In genomic region chr3:184685055-184685454, GRCh38 we compare ENCODE assay signal across 15 cellular contexts. TPM values are rescaled to one million over a fixed set of nuclear protein-coding genes. Genes with fewer than 3 reads are reported as not detected.
DNase-seq lines count a peak whose midpoint lies in the region; ATAC-seq and TF ChIP-seq lines count a peak whose summit lies in the region.
"Had no signal": no experiment of that assay in that cellular context is flagged by ENCODE, and none has a peak within 500 bp of the region (broad histone marks: within the 10 kb centered on the region; RNA-seq: fewer than 3 reads in every experiment).

No MANE protein-coding gene starts in this region.

- peak overlapping the region; percentile 86; the same call in 1 of the 2 replicates for H2AFZ ChIP-seq in GM23338
- peak overlapping the region; percentile 28 for H2AFZ ChIP-seq in IMR-90 (replicated peaks; ENCODE audit: low read length, poor library complexity)
- no peak overlapping the region for H2AFZ ChIP-seq in mesenchymal stem cell (ENCODE audit: low read depth, low read length)
- H2AFZ ChIP-seq in neuron (ENCODE audit: low read depth, low read length), result peak overlapping the region; percentile 21

- H2BK5ac ChIP-seq in IMR-90 (ENCODE audit: low read depth, low read length, poor library complexity, severe bottlenecking) (no peak overlapping the region), mesenchymal stem cell (ENCODE audit: low read depth, low read length, poor library complexity, severe bottlenecking) (no peak overlapping the region)

- no peak overlapping the region for H3K27ac Mint-ChIP-seq in GM23338
- H3K27ac Mint-ChIP-seq: IgD-negative memory B cell had no signal

- H3K14ac ChIP-seq in IMR-90 (replicated peaks; ENCODE audit: low read depth, low read length), result no peak overlapping the region
- no peak overlapping the region for H3K14ac ChIP-seq in mesenchymal stem cell (ENCODE audit: low read length in 2 of 2)

- ATAC-seq in GM23338 (no peak), IMR-90 (ENCODE audit: low read depth) (no peak), HG03045 (IDR thresholded peaks at IDR 0.05; ENCODE audit: unreplicated experiment) (no peak)

- H4K20me1 ChIP-seq in GM23338 (replicated peaks; ENCODE audit: insufficient read depth) (no peaks in the 10 kb centered on the region), IMR-90 (ENCODE audit: insufficient read depth, low read length) (peaks cover 4% of the 10 kb centered on the region; the same call in 1 of the 2 replicates)

- H3K4me1 Mint-ChIP-seq in GM23338, result peaks cover 13% of the 10 kb centered on the region

- no peaks in the 10 kb centered on the region for H3K79me2 ChIP-seq in GM23338 (replicated peaks; ENCODE audit: insufficient read depth)

- TF ChIP-seq POLR2A in IMR-90 (IDR thresholded peaks at IDR 0.05; ENCODE audit: low read depth, low read length), result no peak

- H2AK5ac ChIP-seq in IMR-90 (ENCODE audit: low read depth, low read length) (no peak overlapping the region), mesenchymal stem cell (ENCODE audit: low read length, severe bottlenecking) (peak overlapping the region; percentile 41)

- no peak overlapping the region for H2BK15ac ChIP-seq in IMR-90 (ENCODE audit: low read depth, low read length)
- H2BK15ac ChIP-seq in mesenchymal stem cell (ENCODE audit: low read depth, poor library complexity, severe bottlenecking), result peak overlapping the region; percentile 34

- H3K4me1 ChIP-seq in GM23338 (ENCODE audit: insufficient read depth), result peaks cover 11% of the 10 kb centered on the region
- H3K4me1 ChIP-seq in IMR-90 (ENCODE audit: control insufficient read depth, insufficient read depth, low read length), result peaks cover 30% of the 10 kb centered on the region
- H3K4me1 ChIP-seq in mesenchymal stem cell (ENCODE audit: control insufficient read depth, insufficient read depth, low read depth, low read length), result peaks cover 19% of the 10 kb centered on the region
- peaks cover 17% of the 10 kb centered on the region for H3K4me1 ChIP-seq in neuron (ENCODE audit: insufficient read depth, low read length)

- no peaks in the 10 kb centered on the region for H3K36me3 ChIP-seq in GM23338 (ENCODE audit: insufficient read depth)
- H3K36me3 ChIP-seq in IMR-90 (ENCODE audit: control insufficient read depth, insufficient read depth, low read length), result no peaks in the 10 kb centered on the region
- no peaks in the 10 kb centered on the region for H3K36me3 ChIP-seq in mesenchymal stem cell (ENCODE audit: control insufficient read depth in 1 of 2, insufficient read depth in 2 of 2, low read depth in 1 of 2, low read length in 2 of 2)
- H3K36me3 ChIP-seq in neuron (ENCODE audit: insufficient read depth, low read length), result no peaks in the 10 kb centered on the region

- H3K56ac ChIP-seq in IMR-90 (ENCODE audit: extremely low read depth, insufficient read depth, low read length), result no peak overlapping the region

- peak overlapping the region; percentile 55; the same call in 1 of the 2 replicates for H3K4ac ChIP-seq in IMR-90 (ENCODE audit: low read depth, low read length)
- peak overlapping the region in 1 of 2 experiments; percentile 37 for H3K4ac ChIP-seq in mesenchymal stem cell (ENCODE audit: low read depth in 1 of 2, low read length in 2 of 2)

- H4K91ac ChIP-seq in IMR-90 (ENCODE audit: insufficient read depth, low read depth, low read length) (no peak overlapping the region), mesenchymal stem cell (ENCODE audit: low read length) (peak overlapping the region; percentile 82)

- peaks cover 2% of the 10 kb centered on the region; the same call in 1 of the 3 replicates for H3K36me3 Mint-ChIP-seq in GM23338 (ENCODE audit: low read depth)
- H3K36me3 Mint-ChIP-seq: IgD-negative memory B cell had no signal

- dilution Hi-C loops in IMR-90 (cut with HindIII; ENCODE audit: low sequenced_read_pairs, unreplicated experiment), result no loop called here

- H3K4me3 ChIP-seq in GM23338, result no peak overlapping the region
- no peak overlapping the region for H3K4me3 ChIP-seq in IMR-90 (ENCODE audit: insufficient read depth, low read depth, low read length)
- H3K4me3 ChIP-seq in mesenchymal stem cell (ENCODE audit: insufficient read depth in 1 of 2, low read depth in 1 of 2, low read length in 2 of 2), result no peak overlapping the region
- H3K4me3 ChIP-seq in neuron (ENCODE audit: low read length), result no peak overlapping the region

- H3K9me3 ChIP-seq in IMR-90 (ENCODE audit: control insufficient read depth, insufficient read depth, low read length) (no peaks in the 10 kb centered on the region), mesenchymal stem cell (ENCODE audit: control insufficient read depth, low read length) (no peaks in the 10 kb centered on the region), neuron (ENCODE audit: low read length) (no peaks in the 10 kb centered on the region)

- no peaks in the 10 kb centered on the region for H3K9me3 Mint-ChIP-seq in GM23338
- H3K9me3 Mint-ChIP-seq: IgD-negative memory B cell had no signal

- no peaks in the 10 kb centered on the region for H3K9me2 ChIP-seq in GM23338 (ENCODE audit: insufficient read depth)

- POLR2A ChIA-PET in IMR-90 (lab: Charles Lee; ENCODE audit: unreplicated experiment), result no interaction called here

- H2BK120ac ChIP-seq in IMR-90 (ENCODE audit: low read depth, low read length) (peak overlapping the region; percentile 87), mesenchymal stem cell (ENCODE audit: low read depth, low read length) (peak overlapping the region; percentile 88)

- intact Hi-C loops in IMR-90 (cut with micrococcal nuclease), result no loop called here

- H3K79me1 ChIP-seq in IMR-90 (ENCODE audit: low read depth in 1 of 2, low read length in 2 of 2) (no peaks in the 10 kb centered on the region), mesenchymal stem cell (replicated peaks; ENCODE audit: low read length, poor library complexity, severe bottlenecking) (no peaks in the 10 kb centered on the region)

- CTCF ChIA-PET in IMR-90 (lab: Yijun Ruan, JAX), result no interaction called here

- peaks cover 17% of the 10 kb centered on the region for H3K9me1 ChIP-seq in IMR-90 (ENCODE audit: insufficient read depth, low read length)

- peak overlapping the region; percentile 47 to 59 for H2BK12ac ChIP-seq in mesenchymal stem cell (ENCODE audit: low read length in 2 of 2)

- in situ Hi-C loops in IMR-90 (cut with MboI; ENCODE audit: low sequenced_read_pairs), result no loop called here

- no peak overlapping the region for H3K27ac ChIP-seq in GM23338 (ENCODE audit: low read depth)
- no peak overlapping the region for H3K27ac ChIP-seq in IMR-90 (ENCODE audit: insufficient read depth, low read length)
- H3K27ac ChIP-seq in mesenchymal stem cell (ENCODE audit: low read length, poor library complexity, severe bottlenecking), result no peak overlapping the region

- no peak for DNase-seq in GM23338 (ENCODE audit: low spot score)
- no peak for DNase-seq in IMR-90
- DNase-seq in mesenchymal stem cell, result no peak
- DNase-seq in NCI-H1930 (lab: John Stamatoyannopoulos, UW), result no peak
- no peak for DNase-seq in Kasumi-1 (lab: John Stamatoyannopoulos, UW)
- no peak for DNase-seq in DMS153 (lab: John Stamatoyannopoulos, UW)
- DNase-seq: COR-L47, EL, MV-4-11, NCI-H187 treated with DMSO at 0.1 percent for 48 hours, NCI-H446 treated with DMSO at 0.1 percent for 48 hours, RPMI8226 had no signal

- H2BK20ac ChIP-seq in IMR-90 (ENCODE audit: low read depth, low read length), result no peak overlapping the region

- no peak overlapping the region for H3K9ac ChIP-seq in IMR-90 (ENCODE audit: low read depth, low read length)
- no peak overlapping the region for H3K9ac ChIP-seq in mesenchymal stem cell (ENCODE audit: low read length)

- H4K8ac ChIP-seq in IMR-90 (ENCODE audit: low read depth in 2 of 2, low read length in 2 of 2), result no peak overlapping the region
- peak overlapping the region; percentile 80 for H4K8ac ChIP-seq in mesenchymal stem cell (ENCODE audit: low read length)

- H3F3A ChIP-seq in GM23338 (replicated peaks; ENCODE audit: low read depth), result no peaks in the 10 kb centered on the region

- H3K4me3 Mint-ChIP-seq in GM23338, result no peak overlapping the region

- no CpG with 5 or more reads among the region's 4 CpGs for WGBS in IMR-90 (ENCODE audit: extremely low coverage in 2 of 2, insufficient read length in 1 of 2), 2 experiments
- 91% methylated on average over 2 of the region's 4 CpGs for WGBS in mesenchymal stem cell

- H3K27me3 Mint-ChIP-seq in GM23338 (ENCODE audit: insufficient read depth, low read depth, poor library complexity), result peaks cover 6% of the 10 kb centered on the region

- no peak overlapping the region for H3K23ac ChIP-seq in IMR-90 (ENCODE audit: low read depth, low read length)
- no peak overlapping the region for H3K23ac ChIP-seq in mesenchymal stem cell (ENCODE audit: low read length in 2 of 2)

- H3K18ac ChIP-seq in IMR-90 (ENCODE audit: low read depth, low read length), result peak overlapping the region; percentile 18; the same call in 1 of the 2 replicates
- peak overlapping the region; percentile 61 to 72 for H3K18ac ChIP-seq in mesenchymal stem cell (ENCODE audit: low read depth in 1 of 2, low read length in 2 of 2)

- TF ChIP-seq RAD21 in IMR-90 (IDR thresholded peaks at IDR 0.05; ENCODE audit: low read length), result no peak

- H3K27me3 ChIP-seq in GM23338 (ENCODE audit: insufficient read depth), result no peaks in the 10 kb centered on the region
- peaks cover 12% of the 10 kb centered on the region for H3K27me3 ChIP-seq in IMR-90 (ENCODE audit: control insufficient read depth, insufficient read depth, low read length)
- peaks cover 8 to 17% of the 10 kb centered on the region in 2 experiments for H3K27me3 ChIP-seq in mesenchymal stem cell (ENCODE audit: control insufficient read depth in 1 of 2, insufficient read depth in 1 of 2, low read length in 2 of 2)
- H3K27me3 ChIP-seq in neuron (ENCODE audit: insufficient read depth, low read length), result no peaks in the 10 kb centered on the region

- H2AK9ac ChIP-seq in IMR-90 (replicated peaks; ENCODE audit: low read depth, low read length, poor library complexity), result no peak overlapping the region

- BruUV-seq in IMR-90 (replicated peaks; lab: Mats Ljungman, UMichigan), result no TSS peak

- H3K4me2 ChIP-seq in GM23338, result no peak overlapping the region
- H3K4me2 ChIP-seq in IMR-90 (ENCODE audit: low read depth, low read length), result no peak overlapping the region
- no peak overlapping the region for H3K4me2 ChIP-seq in mesenchymal stem cell (ENCODE audit: low read length, poor library complexity, severe bottlenecking)

- H4K5ac ChIP-seq in IMR-90 (ENCODE audit: low read depth, low read length), result no peak overlapping the region; the same call in 1 of the 2 replicates

- no peak for TF ChIP-seq CTCF in GM23338 (conservative IDR thresholded peaks at IDR 0.05; ENCODE audit: low read depth in 2 of 2)
- TF ChIP-seq CTCF in IMR-90 (conservative IDR thresholded peaks at IDR 0.05; ENCODE audit: low read depth, low read length), result no peak

RNA-seq across cellular contexts. Expression of gene MAGEF1, which starts 26.8 kb away (rescaled TPM):
- 66.5 and 79.4 TPM in 2 replicates for total RNA-seq in GM23338 (2014; rRNA removed; shearing (Covaris generic))
- polyA plus RNA-seq in GM23338 (2016; fragmentation: Nextera tagmentation; extraction: Ambion mirVana) (86.6 and 88.7 TPM in 2 replicates), IMR-90 (2012; rRNA removed) (18.3 and 19.4 TPM in 2 replicates)
- 10.6 and 16.4 TPM in 2 replicates for total RNA-seq in IMR-90 (2012; rRNA removed)
- 19.1 and 19.8 TPM in 2 replicates for polyA plus RNA-seq in IMR-90 (2012; cell fraction: cytosol; rRNA removed)
- 6.1 and 8.7 TPM in 2 replicates for polyA plus RNA-seq in IMR-90 (2012; cell fraction: nucleus; rRNA removed; ENCODE audit: low replicate concordance)
- polyA plus RNA-seq in mesenchymal stem cell (2013, experiment 1 of 2), result 21.2 TPM
- polyA plus RNA-seq in mesenchymal stem cell (2013, experiment 2 of 2), result 22.4 TPM
